8 cellular contexts compared by ENCODE assay signal in genomic region chr5:73201547-73202513, GRCh38. TPM values are rescaled to one million over a fixed set of nuclear protein-coding genes. Genes with fewer than 3 reads are reported as not detected.
A peak's percentile ranks its signal among the peaks of the same experiment; 100 is the strongest.
DNase-seq lines count a peak whose midpoint lies in the region; ATAC-seq and TF ChIP-seq lines count a peak whose summit lies in the region.

No MANE protein-coding gene starts in this region.

- peak overlapping the region; percentile 43 for H3K4me3 ChIP-seq in ACC112 (ENCODE audit: low read depth, low read length)
- no peak overlapping the region for H3K4me3 ChIP-seq in right cardiac atrium (ENCODE audit: low read length)
- no peak overlapping the region for H3K4me3 ChIP-seq in sigmoid colon

- H3K4me1 ChIP-seq in ACC112 (ENCODE audit: control insufficient read depth, insufficient read depth, low read length, unreplicated experiment): no peaks in the 10 kb centered on the region
- H3K4me1 ChIP-seq in right cardiac atrium (ENCODE audit: control insufficient read depth, insufficient read depth, low read length): no peaks in the 10 kb centered on the region
- peaks cover 0 to 7% (median 5%) of the 10 kb centered on the region in 4 donors for H3K4me1 ChIP-seq in sigmoid colon

- peak; percentile 49 for DNase-seq in GM19238 (ENCODE audit: insufficient read length, low spot score)
- DNase-seq in KBM-7: peak; percentile 80
- DNase-seq in T-helper 17 cell: peak; percentile 43 to 59 (median 44)
- peak; percentile 67 for DNase-seq in amniotic epithelial cell (ENCODE audit: low read depth)
- DNase-seq in right cardiac atrium: peak; percentile 70 to 88 (median 85)
- peak; percentile 71 for DNase-seq in sigmoid colon

- no peak overlapping the region for H3K27ac ChIP-seq in ACC112 (ENCODE audit: low read depth, low read length)
- H3K27ac ChIP-seq in right cardiac atrium (ENCODE audit: low read length): no peak overlapping the region
- no peak overlapping the region for H3K27ac ChIP-seq in sigmoid colon

- H3K9me3 ChIP-seq in T-helper 17 cell (ENCODE audit: control insufficient read depth, low read length, poor library complexity, severe bottlenecking): no peaks in the 10 kb centered on the region
- no peaks in the 10 kb centered on the region for H3K9me3 ChIP-seq in right cardiac atrium (ENCODE audit: control insufficient read depth, low read length)
- H3K9me3 ChIP-seq in sigmoid colon: no peaks in the 10 kb centered on the region

- peaks cover 77% of the 10 kb centered on the region for H3K27me3 Mint-ChIP-seq in T-helper 17 cell

- H3K27me3 ChIP-seq in ACC112 (ENCODE audit: insufficient read depth, low read length) (peaks cover 22% of the 10 kb centered on the region), right cardiac atrium (ENCODE audit: control insufficient read depth, insufficient read depth) (no peaks in the 10 kb centered on the region), sigmoid colon (peaks cover 0 to 33% (median 5%) of the 10 kb centered on the region in 3 donors)

- no peak overlapping the region for H2AFZ ChIP-seq in ACC112 (ENCODE audit: low read length, unreplicated experiment)

- no peak for TF ChIP-seq EP300 in sigmoid colon (IDR thresholded peaks at IDR 0.05)

- H3K36me3 ChIP-seq in ACC112 (ENCODE audit: insufficient read depth, low read length) (no peaks in the 10 kb centered on the region), sigmoid colon (no peaks in the 10 kb centered on the region)

- TF ChIP-seq POLR2A in sigmoid colon (IDR thresholded peaks at IDR 0.05): no peak

- H3K36me3 Mint-ChIP-seq in T-helper 17 cell (ENCODE audit: low read depth): peaks cover 10% of the 10 kb centered on the region

- in situ Hi-C loops in KBM-7 (cut with MboI; ENCODE audit: low pct_unique_long_range_greater_than_20kb, low sequenced_read_pairs): loop anchor here (25.0 kb wide), 1 partner anchor 265 kb away; no protein-coding TSS in a partner anchor

- H3K4me1 Mint-ChIP-seq in T-helper 17 cell: peaks cover 3% of the 10 kb centered on the region

- H3K27ac Mint-ChIP-seq in T-helper 17 cell: no peak overlapping the region

- H3K4me3 Mint-ChIP-seq in T-helper 17 cell: peak overlapping the region; percentile 76

- 25% methylated on average over 34 of the region's 34 CpGs for WGBS in right cardiac atrium
- 12 to 25% methylated on average over 34 of the region's 34 CpGs for WGBS in sigmoid colon, 2 donors

- TF ChIP-seq CTCF in sigmoid colon (IDR thresholded peaks at IDR 0.05): peak in 2 of 4 experiments; percentile 45 to 68

- no peaks in the 10 kb centered on the region for H3K79me2 ChIP-seq in ACC112 (ENCODE audit: control insufficient read depth, insufficient read depth, low read length, unreplicated experiment)

- intact Hi-C loops in right cardiac atrium (cut with DNase I): no loop called here
- intact Hi-C loops in sigmoid colon (cut with DNase I): no loop called here

- ATAC-seq in T-helper 17 cell (peak; percentile 91), right cardiac atrium (peak; percentile 74 to 89), HG02884 (IDR thresholded peaks at IDR 0.05; ENCODE audit: unreplicated experiment) (no peak)

RNA-seq across cellular contexts. Expression of gene TMEM174, which starts 28.8 kb away (rescaled TPM):
- not detected for total RNA-seq in T-helper 17 cell
- total RNA-seq in right cardiac atrium: not detected
- not detected for polyA plus RNA-seq in right cardiac atrium
- not detected for total RNA-seq in sigmoid colon
- not detected for polyA plus RNA-seq in sigmoid colon
